ENCODE assay signal across 1 cellular context in the genomic region with DNA sequence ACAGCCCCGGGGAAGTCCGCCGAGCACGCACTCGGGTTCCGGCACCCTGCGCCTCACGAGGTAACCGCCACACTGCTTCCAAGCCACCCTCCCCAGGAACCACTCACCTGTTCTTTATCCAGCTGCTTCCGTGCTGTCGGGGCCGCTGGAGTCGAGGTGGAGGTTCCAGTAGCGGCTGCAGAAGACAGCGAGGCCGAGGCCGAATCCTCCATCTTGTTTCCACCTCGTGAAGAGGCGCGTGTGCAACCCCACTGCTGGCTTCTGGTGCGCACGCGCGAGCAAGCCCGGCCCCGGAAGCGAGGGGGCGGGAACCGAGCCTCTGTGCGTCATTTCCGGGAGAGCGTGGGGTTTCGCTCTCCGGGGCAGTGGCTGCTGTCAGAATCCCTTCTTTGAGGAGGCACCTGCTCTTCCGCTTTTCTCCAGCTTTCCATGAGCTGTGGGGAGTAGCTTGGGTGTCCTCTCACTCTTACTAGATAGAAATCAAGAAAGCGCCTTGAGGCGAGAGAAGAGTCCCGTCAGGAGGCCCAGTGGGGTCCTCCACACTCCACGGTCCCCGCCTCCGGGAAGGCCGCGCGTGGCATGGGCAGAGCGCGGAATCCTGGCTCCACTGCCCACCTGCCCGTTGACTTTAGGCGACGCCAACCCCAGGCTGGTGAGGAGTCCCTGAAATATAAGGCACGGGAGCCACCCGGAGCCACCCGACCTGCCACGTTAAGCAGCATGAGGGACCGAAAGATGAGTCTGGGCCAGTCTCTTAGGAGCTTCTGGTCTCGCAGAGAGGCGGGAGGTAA.
TF ChIP-seq lines count a peak whose summit lies in the region.

Gene RSL1D1, minus strand, starts transcription at position 242 of the 791 bp plus-strand sequence. Its CDS starts 30 bp downstream, at position 212.

TF ChIP-seq in HEK293, 187 proteins besides CTCF, POLR2A, EP300 and RAD21 (continued from another document and continues in another):
- TF ChIP-seq, protein P1, sequence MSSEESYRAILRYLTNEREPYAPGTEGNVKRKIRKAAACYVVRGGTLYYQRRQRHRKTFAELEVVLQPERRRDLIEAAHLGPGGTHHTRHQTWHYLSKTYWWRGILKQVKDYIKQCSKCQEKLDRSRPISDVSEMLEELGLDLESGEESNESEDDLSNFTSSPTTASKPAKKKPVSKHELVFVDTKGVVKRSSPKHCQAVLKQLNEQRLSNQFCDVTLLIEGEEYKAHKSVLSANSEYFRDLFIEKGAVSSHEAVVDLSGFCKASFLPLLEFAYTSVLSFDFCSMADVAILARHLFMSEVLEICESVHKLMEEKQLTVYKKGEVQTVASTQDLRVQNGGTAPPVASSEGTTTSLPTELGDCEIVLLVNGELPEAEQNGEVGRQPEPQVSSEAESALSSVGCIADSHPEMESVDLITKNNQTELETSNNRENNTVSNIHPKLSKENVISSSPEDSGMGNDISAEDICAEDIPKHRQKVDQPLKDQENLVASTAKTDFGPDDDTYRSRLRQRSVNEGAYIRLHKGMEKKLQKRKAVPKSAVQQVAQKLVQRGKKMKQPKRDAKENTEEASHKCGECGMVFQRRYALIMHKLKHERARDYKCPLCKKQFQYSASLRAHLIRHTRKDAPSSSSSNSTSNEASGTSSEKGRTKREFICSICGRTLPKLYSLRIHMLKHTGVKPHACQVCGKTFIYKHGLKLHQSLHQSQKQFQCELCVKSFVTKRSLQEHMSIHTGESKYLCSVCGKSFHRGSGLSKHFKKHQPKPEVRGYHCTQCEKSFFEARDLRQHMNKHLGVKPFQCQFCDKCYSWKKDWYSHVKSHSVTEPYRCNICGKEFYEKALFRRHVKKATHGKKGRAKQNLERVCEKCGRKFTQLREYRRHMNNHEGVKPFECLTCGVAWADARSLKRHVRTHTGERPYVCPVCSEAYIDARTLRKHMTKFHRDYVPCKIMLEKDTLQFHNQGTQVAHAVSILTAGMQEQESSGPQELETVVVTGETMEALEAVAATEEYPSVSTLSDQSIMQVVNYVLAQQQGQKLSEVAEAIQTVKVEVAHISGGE (tag by site-specific recombination; conservative IDR thresholded peaks at IDR 0.05; ENCODE audit: low read depth): peak; percentile 92
- TF ChIP-seq, protein P2, sequence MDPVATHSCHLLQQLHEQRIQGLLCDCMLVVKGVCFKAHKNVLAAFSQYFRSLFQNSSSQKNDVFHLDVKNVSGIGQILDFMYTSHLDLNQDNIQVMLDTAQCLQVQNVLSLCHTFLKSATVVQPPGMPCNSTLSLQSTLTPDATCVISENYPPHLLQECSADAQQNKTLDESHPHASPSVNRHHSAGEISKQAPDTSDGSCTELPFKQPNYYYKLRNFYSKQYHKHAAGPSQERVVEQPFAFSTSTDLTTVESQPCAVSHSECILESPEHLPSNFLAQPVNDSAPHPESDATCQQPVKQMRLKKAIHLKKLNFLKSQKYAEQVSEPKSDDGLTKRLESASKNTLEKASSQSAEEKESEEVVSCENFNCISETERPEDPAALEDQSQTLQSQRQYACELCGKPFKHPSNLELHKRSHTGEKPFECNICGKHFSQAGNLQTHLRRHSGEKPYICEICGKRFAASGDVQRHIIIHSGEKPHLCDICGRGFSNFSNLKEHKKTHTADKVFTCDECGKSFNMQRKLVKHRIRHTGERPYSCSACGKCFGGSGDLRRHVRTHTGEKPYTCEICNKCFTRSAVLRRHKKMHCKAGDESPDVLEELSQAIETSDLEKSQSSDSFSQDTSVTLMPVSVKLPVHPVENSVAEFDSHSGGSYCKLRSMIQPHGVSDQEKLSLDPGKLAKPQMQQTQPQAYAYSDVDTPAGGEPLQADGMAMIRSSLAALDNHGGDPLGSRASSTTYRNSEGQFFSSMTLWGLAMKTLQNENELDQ (tag by site-specific recombination; IDR thresholded peaks at IDR 0.05; ENCODE audit: low read depth): no peak
- TF ChIP-seq ZNF701 (tag by site-specific recombination; IDR thresholded peaks at IDR 0.05) (no peak), ZNF175 (tag by site-specific recombination; IDR thresholded peaks at IDR 0.05) (no peak), SP7 (tag by site-specific recombination; IDR thresholded peaks at IDR 0.05) (peak; percentile 80), ZNF707 (tag by site-specific recombination; IDR thresholded peaks at IDR 0.05) (no peak), ZNF433 (tag by site-specific recombination; IDR thresholded peaks at IDR 0.05; ENCODE audit: low read depth) (no peak), ZNF248 (tag by site-specific recombination; IDR thresholded peaks at IDR 0.05) (no peak), ZNF10 (tag by site-specific recombination; IDR thresholded peaks at IDR 0.05) (no peak), KLF7 (tag by site-specific recombination; IDR thresholded peaks at IDR 0.05; ENCODE audit: borderline replicate concordance) (no peak), ZNF138 (tag by site-specific recombination; IDR thresholded peaks at IDR 0.05; ENCODE audit: borderline replicate concordance) (no peak), ZNF561 (tag by site-specific recombination; IDR thresholded peaks at IDR 0.05; ENCODE audit: borderline replicate concordance) (peak; percentile 43; the same call in 1 of the 2 replicates), ZNF148 (tag by site-specific recombination; IDR thresholded peaks at IDR 0.05; ENCODE audit: borderline replicate concordance) (no peak), ZNF155 (tag by site-specific recombination; IDR thresholded peaks at IDR 0.05) (no peak), BCL6B (tag by site-specific recombination; IDR thresholded peaks at IDR 0.05) (no peak), ZNF311 (tag by site-specific recombination; IDR thresholded peaks at IDR 0.05; ENCODE audit: borderline replicate concordance) (no peak), KLF9 (tag by site-specific recombination; IDR thresholded peaks at IDR 0.05; ENCODE audit: low read depth) (no peak; the same call in 1 of the 2 replicates), ZNF169 (tag by site-specific recombination; IDR thresholded peaks at IDR 0.05) (no peak), SETDB1 (IDR thresholded peaks at IDR 0.05; ENCODE audit: insufficient read length, low read length) (no peak), REST (tag by site-specific recombination; IDR thresholded peaks at IDR 0.05) (no peak)
- TF ChIP-seq, protein P3, sequence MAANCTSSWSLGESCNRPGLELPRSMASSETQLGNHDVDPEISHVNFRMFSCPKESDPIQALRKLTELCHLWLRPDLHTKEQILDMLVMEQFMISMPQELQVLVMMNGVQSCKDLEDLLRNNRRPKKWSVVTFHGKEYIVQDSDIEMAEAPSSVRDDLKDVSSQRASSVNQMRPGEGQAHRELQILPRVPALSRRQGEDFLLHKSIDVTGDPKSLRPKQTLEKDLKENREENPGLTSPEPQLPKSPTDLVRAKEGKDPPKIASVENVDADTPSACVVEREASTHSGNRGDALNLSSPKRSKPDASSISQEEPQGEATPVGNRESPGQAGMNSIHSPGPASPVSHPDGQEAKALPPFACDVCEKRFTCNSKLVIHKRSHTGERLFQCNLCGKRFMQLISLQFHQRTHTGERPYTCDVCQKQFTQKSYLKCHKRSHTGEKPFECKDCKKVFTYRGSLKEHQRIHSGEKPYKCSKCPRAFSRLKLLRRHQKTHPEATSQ (tag by site-specific recombination; IDR thresholded peaks at IDR 0.05): no peak
- TF ChIP-seq, protein P4, sequence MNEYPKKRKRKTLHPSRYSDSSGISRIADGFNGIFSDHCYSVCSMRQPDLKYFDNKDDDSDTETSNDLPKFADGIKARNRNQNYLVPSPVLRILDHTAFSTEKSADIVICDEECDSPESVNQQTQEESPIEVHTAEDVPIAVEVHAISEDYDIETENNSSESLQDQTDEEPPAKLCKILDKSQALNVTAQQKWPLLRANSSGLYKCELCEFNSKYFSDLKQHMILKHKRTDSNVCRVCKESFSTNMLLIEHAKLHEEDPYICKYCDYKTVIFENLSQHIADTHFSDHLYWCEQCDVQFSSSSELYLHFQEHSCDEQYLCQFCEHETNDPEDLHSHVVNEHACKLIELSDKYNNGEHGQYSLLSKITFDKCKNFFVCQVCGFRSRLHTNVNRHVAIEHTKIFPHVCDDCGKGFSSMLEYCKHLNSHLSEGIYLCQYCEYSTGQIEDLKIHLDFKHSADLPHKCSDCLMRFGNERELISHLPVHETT (tag by site-specific recombination; IDR thresholded peaks at IDR 0.05): peak; percentile 11; the same call in 1 of the 2 replicates
- TF ChIP-seq, protein P5, sequence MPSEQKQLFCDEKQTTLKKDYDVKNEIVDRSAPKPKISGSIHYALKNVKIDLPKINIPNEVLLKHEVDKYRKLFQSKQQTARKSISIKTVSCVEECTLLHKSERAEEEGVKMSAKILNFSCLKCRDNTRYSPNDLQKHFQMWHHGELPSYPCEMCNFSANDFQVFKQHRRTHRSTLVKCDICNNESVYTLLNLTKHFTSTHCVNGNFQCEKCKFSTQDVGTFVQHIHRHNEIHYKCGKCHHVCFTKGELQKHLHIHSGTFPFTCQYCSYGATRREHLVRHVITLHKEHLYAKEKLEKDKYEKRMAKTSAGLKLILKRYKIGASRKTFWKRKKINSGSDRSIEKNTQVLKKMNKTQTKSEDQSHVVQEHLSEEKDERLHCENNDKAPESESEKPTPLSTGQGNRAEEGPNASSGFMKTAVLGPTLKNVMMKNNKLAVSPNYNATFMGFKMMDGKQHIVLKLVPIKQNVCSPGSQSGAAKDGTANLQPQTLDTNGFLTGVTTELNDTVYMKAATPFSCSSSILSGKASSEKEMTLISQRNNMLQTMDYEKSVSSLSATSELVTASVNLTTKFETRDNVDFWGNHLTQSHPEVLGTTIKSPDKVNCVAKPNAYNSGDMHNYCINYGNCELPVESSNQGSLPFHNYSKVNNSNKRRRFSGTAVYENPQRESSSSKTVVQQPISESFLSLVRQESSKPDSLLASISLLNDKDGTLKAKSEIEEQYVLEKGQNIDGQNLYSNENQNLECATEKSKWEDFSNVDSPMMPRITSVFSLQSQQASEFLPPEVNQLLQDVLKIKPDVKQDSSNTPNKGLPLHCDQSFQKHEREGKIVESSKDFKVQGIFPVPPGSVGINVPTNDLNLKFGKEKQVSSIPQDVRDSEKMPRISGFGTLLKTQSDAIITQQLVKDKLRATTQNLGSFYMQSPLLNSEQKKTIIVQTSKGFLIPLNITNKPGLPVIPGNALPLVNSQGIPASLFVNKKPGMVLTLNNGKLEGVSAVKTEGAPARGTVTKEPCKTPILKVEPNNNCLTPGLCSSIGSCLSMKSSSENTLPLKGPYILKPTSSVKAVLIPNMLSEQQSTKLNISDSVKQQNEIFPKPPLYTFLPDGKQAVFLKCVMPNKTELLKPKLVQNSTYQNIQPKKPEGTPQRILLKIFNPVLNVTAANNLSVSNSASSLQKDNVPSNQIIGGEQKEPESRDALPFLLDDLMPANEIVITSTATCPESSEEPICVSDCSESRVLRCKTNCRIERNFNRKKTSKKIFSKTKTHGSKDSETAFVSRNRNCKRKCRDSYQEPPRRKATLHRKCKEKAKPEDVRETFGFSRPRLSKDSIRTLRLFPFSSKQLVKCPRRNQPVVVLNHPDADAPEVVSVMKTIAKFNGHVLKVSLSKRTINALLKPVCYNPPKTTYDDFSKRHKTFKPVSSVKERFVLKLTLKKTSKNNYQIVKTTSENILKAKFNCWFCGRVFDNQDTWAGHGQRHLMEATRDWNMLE (tag by site-specific recombination; conservative IDR thresholded peaks at IDR 0.05; ENCODE audit: low read depth): no peak; the same call in none of the 2 replicates
- TF ChIP-seq, protein P6, sequence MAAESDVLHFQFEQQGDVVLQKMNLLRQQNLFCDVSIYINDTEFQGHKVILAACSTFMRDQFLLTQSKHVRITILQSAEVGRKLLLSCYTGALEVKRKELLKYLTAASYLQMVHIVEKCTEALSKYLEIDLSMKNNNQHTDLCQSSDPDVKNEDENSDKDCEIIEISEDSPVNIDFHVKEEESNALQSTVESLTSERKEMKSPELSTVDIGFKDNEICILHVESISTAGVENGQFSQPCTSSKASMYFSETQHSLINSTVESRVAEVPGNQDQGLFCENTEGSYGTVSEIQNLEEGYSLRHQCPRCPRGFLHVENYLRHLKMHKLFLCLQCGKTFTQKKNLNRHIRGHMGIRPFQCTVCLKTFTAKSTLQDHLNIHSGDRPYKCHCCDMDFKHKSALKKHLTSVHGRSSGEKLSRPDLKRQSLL (tag by site-specific recombination; IDR thresholded peaks at IDR 0.05): no peak
